In the genomic region with DNA sequence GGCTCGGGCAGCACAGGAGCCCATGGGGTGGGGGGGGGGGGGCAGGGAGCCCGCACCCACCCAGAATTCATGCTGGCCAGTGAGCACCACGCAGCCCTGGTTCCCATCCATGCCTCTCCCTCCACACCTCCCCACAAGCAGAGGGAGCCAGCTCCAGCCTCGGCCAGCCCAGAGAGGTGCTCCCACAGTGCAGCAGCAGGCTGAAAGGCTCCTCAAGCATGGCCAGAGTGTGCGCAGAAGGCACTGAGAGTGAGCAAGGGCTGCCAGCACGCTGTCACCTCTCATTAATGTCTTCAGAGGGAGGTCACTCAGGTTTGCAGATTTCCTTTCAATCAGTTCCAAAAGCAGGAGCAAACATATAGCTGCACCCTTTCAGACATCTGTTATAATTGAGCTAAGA, we compare ENCODE assay signal across 42 cellular contexts. TPM values are rescaled to one million over a fixed set of nuclear protein-coding genes. Genes with fewer than 3 reads are reported as not detected.
"Had no signal": no experiment of that assay in that cellular context is flagged by ENCODE, and none has a peak within 500 bp of the region (broad histone marks: within the 10 kb centered on the region; RNA-seq: fewer than 3 reads in every experiment).

No MANE protein-coding gene starts in this region.

- H3K27me3 Mint-ChIP-seq: activated naive CD8-positive, alpha-beta T cell; activated naive CD8-positive, alpha-beta T cell treated with anti-CD3 and anti-CD28 coated beads for 36 hours; activated naive CD8-positive, alpha-beta T cell treated with anti-CD3 and anti-CD28 coated beads, Interleukin-2, amount 50 U/mL, for 24 hours had no signal

- H3K36me3 Mint-ChIP-seq: activated naive CD4-positive, alpha-beta T cell treated with anti-CD3 and anti-CD28 coated beads, Interleukin-2, amount 10 ng/mL, durations not matched to agents 7 days and 5 days; activated naive CD4-positive, alpha-beta T cell treated with anti-CD3 and anti-CD28 coated beads, Interleukin-2, amount 50 U/mL, for 24 hours; activated naive CD4-positive, alpha-beta T cell treated with anti-CD3 and anti-CD28 coated beads, Interleukin-2, amount 50 U/mL, for 72 hours; activated naive CD8-positive, alpha-beta T cell; activated naive CD8-positive, alpha-beta T cell treated with anti-CD3 and anti-CD28 coated beads for 36 hours; activated naive CD8-positive, alpha-beta T cell treated with anti-CD3 and anti-CD28 coated beads, Interleukin-2, amount 10 ng/mL, durations not matched to agents 7 days and 5 days; brain had no signal

- H3K4me3 ChIP-seq: adrenal gland, ascending aorta, body of pancreas, breast epithelium, cardiac muscle cell had no signal

- H3K4me1 ChIP-seq: adrenal gland, ascending aorta, body of pancreas, breast epithelium had no signal

- H3K9me3 ChIP-seq: adrenal gland, ascending aorta, body of pancreas, breast epithelium had no signal

- FAIRE-seq: astrocyte, bronchial epithelial cell had no signal

- H3K4me3 Mint-ChIP-seq: activated naive CD4-positive, alpha-beta T cell treated with anti-CD3 and anti-CD28 coated beads for 36 hours; activated naive CD4-positive, alpha-beta T cell treated with anti-CD3 and anti-CD28 coated beads, Interleukin-2, amount 10 ng/mL, durations not matched to agents 7 days and 5 days; activated naive CD4-positive, alpha-beta T cell treated with anti-CD3 and anti-CD28 coated beads, Interleukin-2, amount 50 U/mL, for 24 hours; activated naive CD8-positive, alpha-beta T cell; activated naive CD8-positive, alpha-beta T cell treated with anti-CD3 and anti-CD28 coated beads for 36 hours; activated naive CD8-positive, alpha-beta T cell treated with anti-CD3 and anti-CD28 coated beads, Interleukin-2, amount 10 ng/mL, durations not matched to agents 7 days and 5 days; activated naive CD8-positive, alpha-beta T cell treated with anti-CD3 and anti-CD28 coated beads, Interleukin-2, amount 50 U/mL, for 24 hours; activated T-cell treated with anti-CD3 and anti-CD28 coated beads, Interleukin-2, amount 50 U/mL, for 24 hours; activated T-cell treated with anti-CD3 and anti-CD28 coated beads, Interleukin-2, amount 50 U/mL, for 4 hours; activated T-cell treated with anti-CD3 and anti-CD28 coated beads, Interleukin-2, amount 50 U/mL, for 72 hours; activated T-helper 1 cell treated with anti-CD3 and anti-CD28 coated beads, Interleukin-12 subunit alpha, Interleukin-12 subunit beta, Interleukin-2, Interleukin-4 antibody, amounts not matched to agents 30 ng/mL and 10 ng/mL and 1 ng/mL, durations not matched to agents 14 hours and 24 hours and 36 hours; activated T-helper 17 cell treated with anti-CD3 and anti-CD28 coated beads, Interleukin-2, amount 50 U/mL, for 72 hours; brain; central memory CD8-positive, alpha-beta T cell had no signal

- H3K4me1 Mint-ChIP-seq: activated naive CD4-positive, alpha-beta T cell treated with anti-CD3 and anti-CD28 coated beads, Interleukin-2, amount 10 ng/mL, durations not matched to agents 7 days and 5 days; activated naive CD4-positive, alpha-beta T cell treated with anti-CD3 and anti-CD28 coated beads, Interleukin-2, amount 50 U/mL, for 24 hours; activated naive CD8-positive, alpha-beta T cell treated with anti-CD3 and anti-CD28 coated beads, Interleukin-2, amount 10 ng/mL, durations not matched to agents 7 days and 5 days; activated naive CD8-positive, alpha-beta T cell treated with anti-CD3 and anti-CD28 coated beads, Interleukin-2, amount 50 U/mL, for 24 hours; activated T-helper 17 cell treated with anti-CD3 and anti-CD28 coated beads, Interleukin-2, amount 50 U/mL, for 72 hours; brain; central memory CD8-positive, alpha-beta T cell had no signal

- H3K36me3 ChIP-seq: adrenal gland, ascending aorta, brain microvascular endothelial cell, breast epithelium, cardiac muscle cell had no signal

- H3K27ac Mint-ChIP-seq: activated naive CD4-positive, alpha-beta T cell treated with anti-CD3 and anti-CD28 coated beads for 36 hours; activated naive CD4-positive, alpha-beta T cell treated with anti-CD3 and anti-CD28 coated beads, Interleukin-2, amount 10 ng/mL, durations not matched to agents 7 days and 5 days; activated naive CD4-positive, alpha-beta T cell treated with anti-CD3 and anti-CD28 coated beads, Interleukin-2, amount 50 U/mL, for 24 hours; activated naive CD4-positive, alpha-beta T cell treated with anti-CD3 and anti-CD28 coated beads, Interleukin-2, amount 50 U/mL, for 72 hours; activated naive CD8-positive, alpha-beta T cell; activated naive CD8-positive, alpha-beta T cell treated with anti-CD3 and anti-CD28 coated beads for 36 hours; activated naive CD8-positive, alpha-beta T cell treated with anti-CD3 and anti-CD28 coated beads, Interleukin-2, amount 10 ng/mL, durations not matched to agents 7 days and 5 days; activated naive CD8-positive, alpha-beta T cell treated with anti-CD3 and anti-CD28 coated beads, Interleukin-2, amount 50 U/mL, for 24 hours; activated T-cell treated with anti-CD3 and anti-CD28 coated beads, Interleukin-2, amount 50 U/mL, for 24 hours; activated T-cell treated with anti-CD3 and anti-CD28 coated beads, Interleukin-2, amount 50 U/mL, for 72 hours; activated T-helper 1 cell treated with anti-CD3 and anti-CD28 coated beads, Interleukin-12 subunit alpha, Interleukin-12 subunit beta, Interleukin-2, Interleukin-4 antibody, amounts not matched to agents 30 ng/mL and 10 ng/mL and 1 ng/mL, durations not matched to agents 14 hours and 24 hours and 36 hours; activated T-helper 17 cell treated with anti-CD3 and anti-CD28 coated beads, Interleukin-2, amount 50 U/mL, for 72 hours; activated T-helper 2 cell treated with anti-CD3 and anti-CD28 coated beads, Interferon-gamma antibody, Interleukin-2, Interleukin-4, amounts not matched to agents 10 μg/mL and 5 μg/mL and 100 μg/mL, durations not matched to agents 14 hours and 24 hours and 36 hours; brain had no signal

- H3K27me3 ChIP-seq: adrenal gland, ascending aorta, body of pancreas, brain microvascular endothelial cell, breast epithelium, cardiac muscle cell had no signal

- H3K9me3 Mint-ChIP-seq: activated naive CD4-positive, alpha-beta T cell treated with anti-CD3 and anti-CD28 coated beads for 36 hours; activated naive CD4-positive, alpha-beta T cell treated with anti-CD3 and anti-CD28 coated beads, Interleukin-2, amount 50 U/mL, for 24 hours; activated naive CD4-positive, alpha-beta T cell treated with anti-CD3 and anti-CD28 coated beads, Interleukin-2, amount 50 U/mL, for 72 hours; activated naive CD8-positive, alpha-beta T cell treated with anti-CD3 and anti-CD28 coated beads for 36 hours; activated naive CD8-positive, alpha-beta T cell treated with anti-CD3 and anti-CD28 coated beads, Interleukin-2, amount 10 ng/mL, durations not matched to agents 7 days and 5 days; activated naive CD8-positive, alpha-beta T cell treated with anti-CD3 and anti-CD28 coated beads, Interleukin-2, amount 50 U/mL, for 24 hours; activated T-cell treated with anti-CD3 and anti-CD28 coated beads, Interleukin-2, amount 50 U/mL, for 24 hours; activated T-cell treated with anti-CD3 and anti-CD28 coated beads, Interleukin-2, amount 50 U/mL, for 4 hours; activated T-cell treated with anti-CD3 and anti-CD28 coated beads, Interleukin-2, amount 50 U/mL, for 72 hours; activated T-helper 1 cell treated with anti-CD3 and anti-CD28 coated beads, Interleukin-12 subunit alpha, Interleukin-12 subunit beta, Interleukin-2, Interleukin-4 antibody, amounts not matched to agents 30 ng/mL and 10 ng/mL and 1 ng/mL, durations not matched to agents 14 hours and 24 hours and 36 hours; activated T-helper 17 cell treated with anti-CD3 and anti-CD28 coated beads, Interleukin-2, amount 50 U/mL, for 72 hours; activated T-helper 2 cell treated with anti-CD3 and anti-CD28 coated beads, Interferon-gamma antibody, Interleukin-2, Interleukin-4, amounts not matched to agents 10 μg/mL and 5 μg/mL and 100 μg/mL, durations not matched to agents 14 hours and 24 hours and 36 hours; central memory CD8-positive, alpha-beta T cell had no signal

- H3K27ac ChIP-seq: adrenal gland, ascending aorta, body of pancreas, brain microvascular endothelial cell, breast epithelium, cardiac muscle cell had no signal

- DNase-seq: activated effector memory CD4-positive, alpha-beta T cell treated with anti-CD3 and anti-CD28 coated beads, Interleukin-2, amount 50 U/mL, for 16 hours; activated effector memory CD4-positive, alpha-beta T cell treated with Interleukin-2 at 50 U/mL for 16 hours; activated gamma-delta T cell; activated gamma-delta T cell treated with Interleukin-2 at 50 U/mL for 16 hours; activated naive CD4-positive, alpha-beta T cell; activated naive CD4-positive, alpha-beta T cell treated with anti-CD3 and anti-CD28 coated beads for 36 hours; activated naive CD4-positive, alpha-beta T cell treated with anti-CD3 and anti-CD28 coated beads, Interleukin-2, amount 10 ng/mL, durations not matched to agents 7 days and 5 days; activated naive CD4-positive, alpha-beta T cell treated with anti-CD3 and anti-CD28 coated beads, Interleukin-2, amount 50 U/mL, for 16 hours; activated naive CD4-positive, alpha-beta T cell treated with Interleukin-2 at 50 U/mL for 16 hours; activated naive CD8-positive, alpha-beta T cell treated with anti-CD3 and anti-CD28 coated beads for 36 hours; activated naive CD8-positive, alpha-beta T cell treated with anti-CD3 and anti-CD28 coated beads, Interleukin-2, amount 10 ng/mL, durations not matched to agents 7 days and 5 days; activated naive CD8-positive, alpha-beta T cell treated with anti-CD3 and anti-CD28 coated beads, Interleukin-2, amount 50 U/mL, for 24 hours; activated T-cell treated with anti-CD3 and anti-CD28 coated beads for 4 hours; activated T-cell treated with anti-CD3 and anti-CD28 coated beads, Interleukin-2, amount 50 U/mL, for 1 hour; activated T-cell treated with anti-CD3 and anti-CD28 coated beads, Interleukin-2, amount 50 U/mL, for 24 hours; activated T-cell treated with anti-CD3 and anti-CD28 coated beads, Interleukin-2, amount 50 U/mL, for 4 hours; activated T-cell treated with anti-CD3 and anti-CD28 coated beads, Interleukin-2, amount 50 U/mL, for 48 hours; activated T-cell treated with anti-CD3 and anti-CD28 coated beads, Interleukin-2, amount 50 U/mL, for 72 hours; adrenal gland; amniotic stem cell; amygdala; anterior cingulate cortex; aorta; body of pancreas; brain microvascular endothelial cell; caudate nucleus; central memory CD4-positive, alpha-beta T cell; cerebellar nuclear complex had no signal

- ATAC-seq: activated naive CD4-positive, alpha-beta T cell treated with anti-CD3 and anti-CD28 coated beads, Interleukin-2, amount 50 U/mL, for 72 hours; activated naive CD8-positive, alpha-beta T cell treated with anti-CD3 and anti-CD28 coated beads, Interleukin-2, amount 50 U/mL, for 24 hours; activated T-cell treated with anti-CD3 and anti-CD28 coated beads, Interleukin-2, amount 50 U/mL, for 4 hours; activated T-cell treated with anti-CD3 and anti-CD28 coated beads, Interleukin-2, amount 50 U/mL, for 72 hours; activated T-helper 17 cell treated with anti-CD3 and anti-CD28 coated beads, Interleukin-2, amount 50 U/mL, for 72 hours; body of pancreas had no signal

RNA-seq across cellular contexts. Expression of gene GSTA3, which starts 53.2 kb away (rescaled TPM):
- total RNA-seq: activated naive CD4-positive, alpha-beta T cell treated with anti-CD3 and anti-CD28 coated beads for 36 hours; activated naive CD4-positive, alpha-beta T cell treated with anti-CD3 and anti-CD28 coated beads, Interleukin-2, amount 50 U/mL, for 72 hours; activated naive CD8-positive, alpha-beta T cell treated with anti-CD3 and anti-CD28 coated beads for 36 hours; activated naive CD8-positive, alpha-beta T cell treated with anti-CD3 and anti-CD28 coated beads, Interleukin-2, amount 10 ng/mL, durations not matched to agents 7 days and 5 days; activated T-cell treated with anti-CD3 and anti-CD28 coated beads, Interleukin-2, amount 50 U/mL, for 4 hours; activated T-cell treated with anti-CD3 and anti-CD28 coated beads, Interleukin-2, amount 50 U/mL, for 72 hours; activated T-helper 1 cell treated with anti-CD3 and anti-CD28 coated beads, Interleukin-12 subunit alpha, Interleukin-12 subunit beta, Interleukin-2, Interleukin-4 antibody, amounts not matched to agents 30 ng/mL and 10 ng/mL and 1 ng/mL, durations not matched to agents 14 hours and 24 hours and 36 hours; activated T-helper 17 cell treated with anti-CD3 and anti-CD28 coated beads, Interleukin-2, amount 50 U/mL, for 72 hours; activated T-helper 2 cell treated with anti-CD3 and anti-CD28 coated beads, Interferon-gamma antibody, Interleukin-2, Interleukin-4, amounts not matched to agents 10 μg/mL and 5 μg/mL and 100 μg/mL, durations not matched to agents 14 hours and 24 hours and 36 hours; aorta; ascending aorta; astrocyte; body of pancreas; breast epithelium; bronchial epithelial cell; cardiac muscle cell; cardiac septum had no signal
- polyA plus RNA-seq: aorta, cardiac muscle cell had no signal
